In the genomic region with DNA sequence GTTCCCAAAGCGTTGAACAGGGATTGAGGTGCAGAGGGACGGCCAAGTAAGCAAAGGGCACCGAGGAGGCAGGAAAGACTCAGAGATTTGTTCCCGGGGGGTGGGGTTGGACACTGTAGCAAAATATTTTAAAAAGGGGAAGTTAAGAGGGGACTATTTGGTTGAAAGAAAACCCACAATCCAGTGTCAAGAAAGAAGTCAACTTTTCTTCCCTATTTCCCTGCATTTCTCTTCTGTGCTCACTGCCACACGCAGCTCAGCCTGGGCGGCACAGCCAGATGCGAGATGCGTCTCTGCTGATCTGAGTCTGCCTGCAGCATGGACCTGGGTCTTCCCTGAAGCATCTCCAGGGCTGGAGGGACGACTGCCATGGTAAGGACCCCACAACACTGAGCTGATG, we compare ENCODE assay signal across 14 cellular contexts. TPM values are rescaled to one million over a fixed set of nuclear protein-coding genes. Genes with fewer than 3 reads are reported as not detected.
DNase-seq lines count a peak whose midpoint lies in the region; ATAC-seq and TF ChIP-seq lines count a peak whose summit lies in the region.
"Not testable (repeated sequence)": the region's sequence is repeated elsewhere in the genome, so short reads cannot be mapped to it uniquely, and the experiment has no call there.
"Had no signal": no experiment of that assay in that cellular context is flagged by ENCODE, and none has a peak within 500 bp of the region (broad histone marks: within the 10 kb centered on the region; RNA-seq: fewer than 3 reads in every experiment).

A gene (plus strand): TSS at position 223 of the 400 bp plus-strand sequence. CDS start 590 bp downstream, outside the sequence.

- H3K9me3 Mint-ChIP-seq in dendritic cell treated with granulocyte-macrophage colony-stimulating factor and Interleukin-4, amounts not matched to agents 40 ng/mL and 50 ng/mL, for 4 days; naive B cell; stimulated activated effector memory CD8-positive, alpha-beta T cell treated with anti-CD3 and anti-CD28 coated beads, Interleukin-12 subunit alpha, Interleukin-12 subunit beta, amount 100 ng/mL, for 72 hours: not testable (repeated sequence)

- not testable (repeated sequence) for H3K4me1 Mint-ChIP-seq in T-helper 17 cell
- peaks cover 87% of the 10 kb centered on the region for H3K4me1 Mint-ChIP-seq in dendritic cell treated with granulocyte-macrophage colony-stimulating factor and Interleukin-4, amounts not matched to agents 40 ng/mL and 50 ng/mL, for 4 days (ENCODE audit: low read depth)
- H3K4me1 Mint-ChIP-seq in naive B cell = peaks cover 56 to 70% (median 69%) of the 10 kb centered on the region in 3 donors
- H3K4me1 Mint-ChIP-seq in stimulated activated effector memory CD8-positive, alpha-beta T cell treated with anti-CD3 and anti-CD28 coated beads, Interleukin-12 subunit alpha, Interleukin-12 subunit beta, amount 100 ng/mL, for 72 hours = peaks cover 18% of the 10 kb centered on the region

- peak; percentile 2 for TF ChIP-seq POLR2A in GM15510 (IDR thresholded peaks at IDR 0.05; ENCODE audit: borderline replicate concordance, extremely low read depth, insufficient read length)

- ATAC-seq in T-helper 17 cell (peak; percentile 28), left lobe of liver (peak; percentile 23), naive B cell (ENCODE audit: low read depth in 2 of 2) (peak; percentile 79 to 86)
- not testable (repeated sequence) for ATAC-seq in stimulated activated effector memory CD8-positive, alpha-beta T cell treated with anti-CD3 and anti-CD28 coated beads, Interleukin-12 subunit alpha, Interleukin-12 subunit beta, amount 100 ng/mL, for 72 hours

- H3K4me3 Mint-ChIP-seq in T-helper 17 cell = peak within 1 kb of the TSS; percentile 1
- peak within 1 kb of the TSS; percentile 97 for H3K4me3 Mint-ChIP-seq in dendritic cell treated with granulocyte-macrophage colony-stimulating factor and Interleukin-4, amounts not matched to agents 40 ng/mL and 50 ng/mL, for 4 days
- peak within 1 kb of the TSS; percentile 60 to 97 (median 90) for H3K4me3 Mint-ChIP-seq in naive B cell
- H3K4me3 Mint-ChIP-seq in stimulated activated effector memory CD8-positive, alpha-beta T cell treated with anti-CD3 and anti-CD28 coated beads, Interleukin-12 subunit alpha, Interleukin-12 subunit beta, amount 100 ng/mL, for 72 hours = peak within 1 kb of the TSS; percentile 10

- intact Hi-C loops in dendritic cell treated with granulocyte-macrophage colony-stimulating factor and Interleukin-4, amounts not matched to agents 40 ng/mL and 50 ng/mL, for 4 days (cut with micrococcal nuclease) = not testable (repeated sequence)

- H3K9me3 ChIP-seq in T-helper 17 cell (ENCODE audit: control insufficient read depth, low read length, poor library complexity, severe bottlenecking) = not testable (repeated sequence)

- H3K36me3 Mint-ChIP-seq in T-helper 17 cell (ENCODE audit: low read depth) = not testable (repeated sequence)
- H3K36me3 Mint-ChIP-seq in dendritic cell treated with granulocyte-macrophage colony-stimulating factor and Interleukin-4, amounts not matched to agents 40 ng/mL and 50 ng/mL, for 4 days (ENCODE audit: low read depth) = peaks cover 51% of the 10 kb centered on the region
- peaks cover 18 to 32% of the 10 kb centered on the region in 2 donors for H3K36me3 Mint-ChIP-seq in naive B cell
- H3K36me3 Mint-ChIP-seq in stimulated activated effector memory CD8-positive, alpha-beta T cell treated with anti-CD3 and anti-CD28 coated beads, Interleukin-12 subunit alpha, Interleukin-12 subunit beta, amount 100 ng/mL, for 72 hours = peaks cover 13% of the 10 kb centered on the region

- H3K27ac Mint-ChIP-seq in T-helper 17 cell = not testable (repeated sequence)
- H3K27ac Mint-ChIP-seq in dendritic cell treated with granulocyte-macrophage colony-stimulating factor and Interleukin-4, amounts not matched to agents 40 ng/mL and 50 ng/mL, for 4 days = peak within 1 kb of the TSS; percentile 91
- H3K27ac Mint-ChIP-seq in naive B cell = peak within 1 kb of the TSS; percentile 85 to 95 (median 92)
- peak within 1 kb of the TSS; percentile 40 for H3K27ac Mint-ChIP-seq in stimulated activated effector memory CD8-positive, alpha-beta T cell treated with anti-CD3 and anti-CD28 coated beads, Interleukin-12 subunit alpha, Interleukin-12 subunit beta, amount 100 ng/mL, for 72 hours

- DNase-seq in Ammon's horn (ENCODE audit: low spot score) (peak; percentile 32), NOMO-1 (lab: John Stamatoyannopoulos, UW; ENCODE audit: unreplicated experiment in 2 of 2) (peak; percentile 42 to 71), naive B cell (peak; percentile 39)
- DNase-seq in T-helper 17 cell; left lobe of liver (ENCODE audit: low spot score): not testable (repeated sequence)
- DNase-seq in stimulated activated effector memory CD8-positive, alpha-beta T cell treated with anti-CD3 and anti-CD28 coated beads, Interleukin-12 subunit alpha, Interleukin-12 subunit beta, amount 100 ng/mL, for 72 hours (ENCODE audit: low spot score in 2 of 2) = peak in 1 of 2 donors; percentile 46

- peaks cover 61% of the 10 kb centered on the region for H3K27me3 Mint-ChIP-seq in T-helper 17 cell
- H3K27me3 Mint-ChIP-seq in dendritic cell treated with granulocyte-macrophage colony-stimulating factor and Interleukin-4, amounts not matched to agents 40 ng/mL and 50 ng/mL, for 4 days; naive B cell: not testable (repeated sequence)

RNA-seq across cellular contexts. Expression of the gene that starts here (rescaled TPM):
- total RNA-seq in T-helper 17 cell (1 to 10 TPM in 1 of 2 donors, under 1 TPM in 1; 0.42 to 4.3 TPM), left lobe of liver (2.6 TPM)
- 10 to 100 TPM; 23.7 to 35.7 (median 27.9) TPM for polyA plus RNA-seq in naive B cell (ENCODE audit: low read depth in 6 of 6)
- total RNA-seq: activated CD4-positive, alpha-beta memory T cell treated with anti-CD3 and anti-CD28 coated beads for 36 hours; dermis blood vessel endothelial cell; HepG2; LHCN-M2; lung microvascular endothelial cell had no signal
- polyA plus RNA-seq: HepG2, SK-N-SH had no signal

Comparison
In these comparisons a context has a peak if more than half of its experiments do, and no peak if none do; other contexts are left out.
1. H3K4me3 Mint-ChIP-seq: peak in every context shown above with its lines; median percentile 97 in dendritic cell treated with granulocyte-macrophage colony-stimulating factor and Interleukin-4, amounts not matched to agents 40 ng/mL and 50 ng/mL, for 4 days; 90 in naive B cell; 10 in stimulated activated effector memory CD8-positive, alpha-beta T cell treated with anti-CD3 and anti-CD28 coated beads, Interleukin-12 subunit alpha, Interleukin-12 subunit beta, amount 100 ng/mL, for 72 hours; 1 in T-helper 17 cell.